Comparison of ENCODE assay signal across 1 cellular context in the genomic region with DNA sequence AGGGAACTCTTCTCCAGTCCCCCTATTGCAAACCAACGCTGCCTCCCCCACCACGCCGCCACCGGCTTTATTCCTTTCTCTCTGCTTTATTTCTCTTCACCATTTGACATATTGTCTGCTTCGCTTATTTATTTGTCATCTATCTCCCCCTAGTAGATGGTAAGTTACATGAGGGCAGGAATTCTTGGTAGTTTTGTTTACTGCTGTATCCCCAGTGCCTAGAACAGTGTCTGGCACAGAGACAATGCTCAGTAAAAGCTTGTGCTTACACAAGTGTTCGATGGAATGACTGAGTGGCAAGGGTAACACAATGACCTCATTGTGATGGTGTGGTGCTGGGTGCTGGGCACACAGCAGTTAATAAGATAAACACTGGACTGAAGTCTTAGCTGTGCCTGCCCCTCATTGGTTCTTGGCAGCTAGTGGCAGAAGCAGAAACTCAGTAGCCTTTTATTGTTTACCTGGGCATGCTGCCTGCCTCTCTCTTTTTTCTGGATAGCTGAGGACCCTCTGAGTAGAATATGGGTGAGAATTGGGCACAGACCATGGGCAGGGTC.
TF ChIP-seq lines count a peak whose summit lies in the region.
"Not testable (repeated sequence)": the region's sequence is repeated elsewhere in the genome, so short reads cannot be mapped to it uniquely, and the experiment has no call there.

No MANE protein-coding gene starts in this region.

TF ChIP-seq in HepG2, 621 proteins besides CTCF, POLR2A, EP300 and RAD21 (continued from another document):
- TF ChIP-seq, protein P1, sequence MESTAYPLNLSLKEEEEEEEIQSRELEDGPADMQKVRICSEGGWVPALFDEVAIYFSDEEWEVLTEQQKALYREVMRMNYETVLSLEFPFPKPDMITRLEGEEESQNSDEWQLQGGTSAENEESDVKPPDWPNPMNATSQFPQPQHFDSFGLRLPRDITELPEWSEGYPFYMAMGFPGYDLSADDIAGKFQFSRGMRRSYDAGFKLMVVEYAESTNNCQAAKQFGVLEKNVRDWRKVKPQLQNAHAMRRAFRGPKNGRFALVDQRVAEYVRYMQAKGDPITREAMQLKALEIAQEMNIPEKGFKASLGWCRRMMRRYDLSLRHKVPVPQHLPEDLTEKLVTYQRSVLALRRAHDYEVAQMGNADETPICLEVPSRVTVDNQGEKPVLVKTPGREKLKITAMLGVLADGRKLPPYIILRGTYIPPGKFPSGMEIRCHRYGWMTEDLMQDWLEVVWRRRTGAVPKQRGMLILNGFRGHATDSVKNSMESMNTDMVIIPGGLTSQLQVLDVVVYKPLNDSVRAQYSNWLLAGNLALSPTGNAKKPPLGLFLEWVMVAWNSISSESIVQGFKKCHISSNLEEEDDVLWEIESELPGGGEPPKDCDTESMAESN (CRISPR knock-in tag; conservative IDR thresholded peaks at IDR 0.05) = 0 out of 2 replicates have a peak, but pooled peaks have one; percentile 44
- TF ChIP-seq ZNF3 (CRISPR knock-in tag; IDR thresholded peaks at IDR 0.05) = peak; percentile 65; the same call in 1 of the 2 replicates
- TF ChIP-seq FOXA1 (IDR thresholded peaks at IDR 0.05) = not testable (repeated sequence)
- peak; percentile 20 for TF ChIP-seq FOXA1 (CRISPR knock-in tag; IDR thresholded peaks at IDR 0.05)
- TF ChIP-seq MIXL1 (CRISPR knock-in tag; IDR thresholded peaks at IDR 0.05) = 0 out of 2 replicates have a peak, but pooled peaks have one; percentile 5
- peak; percentile 76; the same call in 1 of the 2 replicates for TF ChIP-seq KDM1A (CRISPR knock-in tag; IDR thresholded peaks at IDR 0.05)
- 0 out of 2 replicates have a peak, but pooled peaks have one; percentile 26 for TF ChIP-seq GATAD1 (CRISPR knock-in tag; IDR thresholded peaks at IDR 0.05)
